In genomic region chr9:135745189-135745588, GRCh38 we compare ENCODE assay signal across 31 cellular contexts. TPM values are rescaled to one million over a fixed set of nuclear protein-coding genes. Genes with fewer than 3 reads are reported as not detected.
DNase-seq lines count a peak whose midpoint lies in the region; ATAC-seq, FAIRE-seq and TF ChIP-seq lines count a peak whose summit lies in the region.
"Had no signal": no experiment of that assay in that cellular context is flagged by ENCODE, and none has a peak within 500 bp of the region (broad histone marks: within the 10 kb centered on the region; RNA-seq: fewer than 3 reads in every experiment).

No MANE protein-coding gene starts in this region.

- CTCF ChIA-PET in HEK293 (lab: Yijun Ruan, JAX), result interaction anchor here (1.0 kb wide), 1 partner anchor 52 kb away, joined by 3 read pairs; no protein-coding TSS in a partner anchor

- DNase-seq in astrocyte (ENCODE audit: low read depth) (no peak), psoas muscle (no peak), NCI-H82 (lab: John Stamatoyannopoulos, UW) (no peak)
- no peak for DNase-seq in activated CD8-positive, alpha-beta memory T cell treated with anti-CD3 and anti-CD28 coated beads, Interleukin-2, amount 50 U/mL, for 48 hours
- DNase-seq: 8988T; ACHN; BE2C; C1 segment of cervical spinal cord; CD4-positive, alpha-beta memory T cell; CD4-positive, CD25-positive, alpha-beta regulatory T cell; CD8-positive, alpha-beta memory T cell; COR-L47; DMS 273 treated with DMSO at 0.1 percent for 48 hours; DMS153; DMS79; DND-41; EL; GDM1 had no signal

- H3K9me3 Mint-ChIP-seq in astrocyte (ENCODE audit: unreplicated experiment), result no peaks in the 10 kb centered on the region
- H3K9me3 Mint-ChIP-seq: CD14-positive monocyte; CD4-positive, alpha-beta memory T cell; CD8-positive, alpha-beta memory T cell had no signal

- H3K9me3 ChIP-seq in HEK293 (ENCODE audit: control insufficient read depth, insufficient read depth, low read depth, low read length) (no peaks in the 10 kb centered on the region), astrocyte (ENCODE audit: insufficient read depth, low read depth, low read length) (no peaks in the 10 kb centered on the region), psoas muscle (no peaks in the 10 kb centered on the region), skeletal muscle tissue (ENCODE audit: control insufficient read depth in 3 of 3, low read length in 3 of 3) (no peaks in the 10 kb centered on the region)
- H3K9me3 ChIP-seq: BE2C, BLaER1 had no signal

- no peaks in the 10 kb centered on the region for H3K36me3 Mint-ChIP-seq in astrocyte (ENCODE audit: low read depth, unreplicated experiment)
- H3K36me3 Mint-ChIP-seq: CD14-positive monocyte; CD4-positive, alpha-beta memory T cell; CD4-positive, CD25-positive, alpha-beta regulatory T cell; CD8-positive, alpha-beta memory T cell had no signal

- ATAC-seq in psoas muscle (no peak), GM19467 (IDR thresholded peaks at IDR 0.05; ENCODE audit: unreplicated experiment) (no peak)
- ATAC-seq: GM12878 had no signal

- no peak for FAIRE-seq in astrocyte (lab: Jason Lieb, UNC)
- FAIRE-seq: A204.1, GM12878, GM12892, GM18507 had no signal

- no peaks in the 10 kb centered on the region for H4K20me1 ChIP-seq in astrocyte (ENCODE audit: insufficient read depth, low read length)
- H4K20me1 ChIP-seq: BLaER1 had no signal

- no peak overlapping the region for H3K4me3 Mint-ChIP-seq in astrocyte (ENCODE audit: unreplicated experiment)
- H3K4me3 Mint-ChIP-seq: CD14-positive monocyte; CD4-positive, alpha-beta memory T cell; CD4-positive, CD25-positive, alpha-beta regulatory T cell; CD8-positive, alpha-beta memory T cell had no signal

- TF ChIP-seq CTCF in HEK293 (tag by site-specific recombination; IDR thresholded peaks at IDR 0.05) (no peak), astrocyte (IDR thresholded peaks at IDR 0.05; ENCODE audit: insufficient read depth, low read depth, low read length) (no peak), psoas muscle (IDR thresholded peaks at IDR 0.05) (no peak)

- no peak overlapping the region for H3K4me2 ChIP-seq in astrocyte (ENCODE audit: low read length)
- H3K4me2 ChIP-seq: BLaER1 had no signal

- peaks cover 13% of the 10 kb centered on the region for H3K27me3 Mint-ChIP-seq in astrocyte (ENCODE audit: low read depth, unreplicated experiment)

- H3K27me3 ChIP-seq in astrocyte (ENCODE audit: insufficient read depth, low read length), result no peaks in the 10 kb centered on the region
- H3K27me3 ChIP-seq in psoas muscle (ENCODE audit: insufficient read depth in 3 of 3, low read length in 2 of 3), result no peaks in the 10 kb centered on the region
- H3K27me3 ChIP-seq in skeletal muscle tissue (ENCODE audit: control insufficient read depth in 3 of 3, insufficient read depth in 3 of 3, low read length in 3 of 3), result peaks cover 0 to 1% (median 0%) of the 10 kb centered on the region in 3 donors
- H3K27me3 ChIP-seq: BE2C, BLaER1 had no signal

- no peak overlapping the region for H3K9ac ChIP-seq in astrocyte (ENCODE audit: low read length)
- H3K9ac ChIP-seq in skeletal muscle tissue (ENCODE audit: low read depth in 1 of 3, low read length in 3 of 3), result peak overlapping the region in 2 of 3 donors; percentile 72 to 90
- H3K9ac ChIP-seq: BLaER1 had no signal

- 76 to 80% (median 77%) methylated on average over 21 of the region's 21 CpGs for WGBS in psoas muscle, 3 donors

- H3K4me3 ChIP-seq in HEK293 (ENCODE audit: low read depth, low read length), result no peak overlapping the region
- H3K4me3 ChIP-seq in astrocyte (ENCODE audit: insufficient read depth, low read depth, low read length), result no peak overlapping the region
- H3K4me3 ChIP-seq in psoas muscle, result peak overlapping the region; percentile 62
- peak overlapping the region in 2 of 3 donors; percentile 71 to 76 for H3K4me3 ChIP-seq in skeletal muscle tissue (ENCODE audit: low read length in 3 of 3)
- H3K4me3 ChIP-seq: BLaER1, GM12878 had no signal

- no peak overlapping the region for H2AFZ ChIP-seq in astrocyte (ENCODE audit: low read depth, low read length)

- no peaks in the 10 kb centered on the region for H3K79me2 ChIP-seq in astrocyte (ENCODE audit: insufficient read depth, low read length)

- POLR2A ChIA-PET in HEK293 (lab: Yijun Ruan, JAX), result no interaction called here

- H3K36me3 ChIP-seq in HEK293 (ENCODE audit: control insufficient read depth in 2 of 2, insufficient read depth in 1 of 2, low read length in 2 of 2) (no peaks in the 10 kb centered on the region), astrocyte (ENCODE audit: insufficient read depth, low read length) (no peaks in the 10 kb centered on the region), psoas muscle (ENCODE audit: insufficient read depth in 1 of 2, low read depth in 1 of 2) (no peaks in the 10 kb centered on the region), skeletal muscle tissue (ENCODE audit: control insufficient read depth in 3 of 3, insufficient read depth in 3 of 3, low read length in 3 of 3) (no peaks in the 10 kb centered on the region)
- H3K36me3 ChIP-seq: BLaER1 had no signal

- intact Hi-C loops in psoas muscle (cut with DNase I), result no loop called here

- H3K27ac ChIP-seq in HEK293 (ENCODE audit: extremely low read depth, low read depth, low read length), result no peak overlapping the region
- H3K27ac ChIP-seq in astrocyte (ENCODE audit: low read depth, low read length), result no peak overlapping the region
- H3K27ac ChIP-seq in psoas muscle, result peak overlapping the region; percentile 77
- H3K27ac ChIP-seq in skeletal muscle tissue (ENCODE audit: low read depth, low read length), result peak overlapping the region; percentile 77
- H3K27ac ChIP-seq: BLaER1 had no signal

- H3K4me1 Mint-ChIP-seq in astrocyte (ENCODE audit: low read depth, unreplicated experiment), result no peaks in the 10 kb centered on the region
- H3K4me1 Mint-ChIP-seq: CD14-positive monocyte; CD4-positive, CD25-positive, alpha-beta regulatory T cell; CD8-positive, alpha-beta memory T cell had no signal

- H3K27ac Mint-ChIP-seq in astrocyte (ENCODE audit: unreplicated experiment), result peak overlapping the region; percentile 12
- H3K27ac Mint-ChIP-seq: CD14-positive monocyte; CD4-positive, alpha-beta memory T cell; CD4-positive, CD25-positive, alpha-beta regulatory T cell; CD8-positive, alpha-beta memory T cell had no signal

- H3K4me1 ChIP-seq in HEK293 (ENCODE audit: control insufficient read depth, insufficient read depth, low read length) (no peaks in the 10 kb centered on the region), astrocyte (ENCODE audit: insufficient read depth, low read length) (no peaks in the 10 kb centered on the region), psoas muscle (peaks cover 24% of the 10 kb centered on the region), skeletal muscle tissue (ENCODE audit: control insufficient read depth in 3 of 3, insufficient read depth in 3 of 3, low read length in 3 of 3) (peaks cover 30 to 69% (median 57%) of the 10 kb centered on the region in 3 donors)
- H3K4me1 ChIP-seq: BLaER1 had no signal

TF ChIP-seq in HEK293, 187 proteins besides CTCF, POLR2A, EP300 and RAD21 (continues in another document):
- TF ChIP-seq ZNF610 (tag by site-specific recombination; IDR thresholded peaks at IDR 0.05; ENCODE audit: borderline replicate concordance) (no peak), ZNF558 (tag by site-specific recombination; IDR thresholded peaks at IDR 0.05) (no peak), ZNF791 (tag by site-specific recombination; IDR thresholded peaks at IDR 0.05) (no peak), ZNF274 (IDR thresholded peaks at IDR 0.05; ENCODE audit: low read length) (no peak), ZNF274 (tag by site-specific recombination; IDR thresholded peaks at IDR 0.05; ENCODE audit: borderline replicate concordance) (no peak), SCRT2 (tag by site-specific recombination; IDR thresholded peaks at IDR 0.05) (0 out of 2 replicates have a peak, but pooled peaks have one; percentile 19), ZFHX2 (tag by site-specific recombination; conservative IDR thresholded peaks at IDR 0.05) (0 out of 2 replicates have a peak, but pooled peaks have one; percentile 15), ZNF549 (tag by site-specific recombination; IDR thresholded peaks at IDR 0.05) (no peak), EGR2 (tag by site-specific recombination; IDR thresholded peaks at IDR 0.05; ENCODE audit: low read depth) (0 out of 2 replicates have a peak, but pooled peaks have one; percentile 12), ZBTB11 (tag by site-specific recombination; conservative IDR thresholded peaks at IDR 0.05; ENCODE audit: low read depth) (no peak)

RNA-seq across cellular contexts. Expression of gene KCNT1, which starts 43.2 kb away (rescaled TPM):
- total RNA-seq in astrocyte (not detected in 2 replicates), psoas muscle (10 to 100 TPM; 10.3 to 15.0 (median 12.4) TPM), skeletal muscle tissue (1.6 TPM)
- polyA plus RNA-seq in psoas muscle, result 1 to 10 TPM; 1.1 to 3.1 (median 1.6) TPM
- total RNA-seq: A673; CD4-positive, CD25-positive, alpha-beta regulatory T cell; CD8-positive, alpha-beta memory T cell; Daoy; G401; GM12878 had no signal
- polyA plus RNA-seq: AG04450; CD14-positive monocyte; CD4-positive, CD25-positive, alpha-beta regulatory T cell; GM12878 had no signal

RNA-seq across cellular contexts. Expression of gene SOHLH1, which starts 45.9 kb away (rescaled TPM):
- not detected in 2 replicates for total RNA-seq in astrocyte
- not detected for total RNA-seq in psoas muscle
- not detected for polyA plus RNA-seq in psoas muscle
- total RNA-seq in skeletal muscle tissue, result under 0.01 TPM
- total RNA-seq: A673; CD4-positive, alpha-beta memory T cell; CD4-positive, CD25-positive, alpha-beta regulatory T cell; CD8-positive, alpha-beta memory T cell; Daoy; G401; GM12878 had no signal
- polyA plus RNA-seq: AG04450; CD14-positive monocyte; CD4-positive, alpha-beta memory T cell; CD4-positive, CD25-positive, alpha-beta regulatory T cell; CD8-positive, alpha-beta memory T cell; GM12878 had no signal

Comparison
In these comparisons a context has a peak if more than half of its experiments do, and no peak if none do; other contexts are left out.
1. H3K27ac ChIP-seq: peak in psoas muscle (single experiment) and skeletal muscle tissue (single experiment); none in HEK293 (single experiment) and astrocyte (single experiment).
2. H3K4me3 ChIP-seq: peak in psoas muscle (single experiment) and skeletal muscle tissue (2 of 3); none in HEK293 (single experiment) and astrocyte (single experiment).